Comparison of ENCODE assay signal across 11 cellular contexts in the genomic region with DNA sequence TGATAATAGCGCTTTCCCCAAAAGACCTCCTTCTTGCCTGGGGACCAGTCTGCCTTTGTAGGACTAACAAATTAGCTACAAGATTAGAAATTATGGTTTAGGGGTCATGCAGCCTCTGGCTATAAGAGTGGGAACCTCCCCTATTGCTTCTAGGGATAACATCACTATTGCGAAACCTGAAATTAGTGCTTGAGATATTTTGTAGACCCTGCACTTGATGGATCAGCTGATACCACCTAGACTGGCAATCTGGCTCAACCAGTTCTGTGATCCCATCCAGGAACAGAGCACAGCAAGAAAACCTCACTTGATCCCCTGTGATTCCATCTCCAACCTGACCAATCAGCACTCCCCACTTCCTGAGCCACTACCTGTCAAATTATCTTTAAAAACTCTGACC. TPM values are rescaled to one million over a fixed set of nuclear protein-coding genes. Genes with fewer than 3 reads are reported as not detected.
"Had no signal": no experiment of that assay in that cellular context is flagged by ENCODE, and none has a peak within 500 bp of the region (broad histone marks: within the 10 kb centered on the region; RNA-seq: fewer than 3 reads in every experiment).

No MANE protein-coding gene starts in this region.

RNA-seq across cellular contexts. Expression of gene SHOC1, which starts 15.7 kb away (rescaled TPM):
- total RNA-seq: dermis microvascular lymphatic vessel endothelial cell; endodermal cell; endothelial cell of umbilical vein; gastrocnemius medialis; heart right ventricle; kidney epithelial cell; left cardiac atrium; left ventricle myocardium inferior; liver; mucosa of gallbladder; naive thymus-derived CD4-positive, alpha-beta T cell had no signal
- polyA plus RNA-seq: endothelial cell of umbilical vein; heart right ventricle; naive thymus-derived CD4-positive, alpha-beta T cell had no signal
